Comparison of ENCODE assay signal across 14 cellular contexts in the genomic region with DNA sequence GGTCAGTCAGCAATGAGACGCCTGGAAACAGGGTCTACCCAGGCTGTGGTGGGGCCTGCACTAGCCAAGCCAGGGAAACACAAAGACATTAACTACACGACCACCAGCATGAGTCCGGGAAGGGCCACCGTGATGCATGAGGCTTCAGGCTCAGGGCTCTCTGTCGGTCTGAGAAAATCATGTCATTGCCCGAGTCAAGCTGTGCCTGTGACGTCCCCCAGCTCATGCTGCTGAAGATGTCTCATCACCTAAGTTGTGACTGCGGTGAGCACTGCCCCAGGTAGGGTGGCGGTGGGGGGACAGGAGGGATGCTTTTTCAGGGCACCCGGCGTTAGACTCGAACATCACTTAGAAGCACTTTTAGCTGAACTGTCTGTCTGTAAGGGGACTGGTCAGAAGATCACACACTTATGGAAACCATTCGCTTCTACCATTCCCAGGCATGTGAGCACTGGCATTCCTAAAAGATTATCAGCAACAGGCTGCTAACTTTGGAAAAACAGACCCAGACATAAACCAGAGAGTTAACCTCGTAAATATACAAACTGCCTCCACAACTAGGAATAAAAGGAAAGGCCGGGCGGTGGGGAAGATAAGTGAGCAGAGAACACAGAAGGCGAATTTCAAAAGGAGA.
A peak's percentile ranks its signal among the peaks of the same experiment; 100 is the strongest.
DNase-seq lines count a peak whose midpoint lies in the region; ATAC-seq and TF ChIP-seq lines count a peak whose summit lies in the region.
"Had no signal": no experiment of that assay in that cellular context is flagged by ENCODE, and none has a peak within 500 bp of the region (broad histone marks: within the 10 kb centered on the region; RNA-seq: fewer than 3 reads in every experiment).

No MANE protein-coding gene starts in this region.

- no peaks in the 10 kb centered on the region for H3K4me1 ChIP-seq in RWPE2 (ENCODE audit: insufficient read depth, poor library complexity, severe bottlenecking)
- H3K4me1 ChIP-seq in psoas muscle: peaks cover 3% of the 10 kb centered on the region
- H3K4me1 ChIP-seq in thyroid gland: no peaks in the 10 kb centered on the region
- H3K4me1 ChIP-seq in prostate gland (replicated peaks): no peaks in the 10 kb centered on the region

- no peak overlapping the region for H3K4me3 Mint-ChIP-seq in CD14-positive monocyte
- H3K4me3 Mint-ChIP-seq: activated T-helper 1 cell treated with anti-CD3 and anti-CD28 coated beads, Interleukin-12 subunit alpha, Interleukin-12 subunit beta, Interleukin-2, Interleukin-4 antibody, amounts not matched to agents 30 ng/mL and 10 ng/mL and 1 ng/mL, durations not matched to agents 14 hours and 24 hours and 36 hours; CD4-positive, alpha-beta T cell; naive B cell had no signal

- WGBS in psoas muscle, 3 donors: 88 to 89% (median 88%) methylated on average over 17 of the region's 17 CpGs
- WGBS in thyroid gland, 2 donors: 90 to 92% methylated on average over 13 to 17 of the region's 17 CpGs
- 82% methylated on average over 17 of the region's 17 CpGs for WGBS in prostate gland

- intact Hi-C loops in CD14-positive monocyte (cut with micrococcal nuclease) (no loop called here), left colon (cut with DNase I, micrococcal nuclease) (no loop called here), psoas muscle (cut with DNase I) (no loop called here), thyroid gland (cut with DNase I) (no loop called here), prostate gland (cut with DNase I) (no loop called here)

- no peak for TF ChIP-seq CTCF in CD14-positive monocyte (IDR thresholded peaks at IDR 0.05)
- no peak for TF ChIP-seq CTCF in RWPE2 (IDR thresholded peaks at IDR 0.05; ENCODE audit: poor library complexity, severe bottlenecking)
- no peak for TF ChIP-seq CTCF in psoas muscle (IDR thresholded peaks at IDR 0.05)
- no peak for TF ChIP-seq CTCF in thyroid gland (IDR thresholded peaks at IDR 0.05)
- TF ChIP-seq CTCF in prostate gland (IDR thresholded peaks at IDR 0.05): no peak

- peaks cover 86 to 93% of the 10 kb centered on the region in 2 donors for H3K36me3 Mint-ChIP-seq in CD14-positive monocyte

- peaks cover 7% of the 10 kb centered on the region for H3K4me1 Mint-ChIP-seq in CD14-positive monocyte
- H3K4me1 Mint-ChIP-seq: naive B cell had no signal

- H3K36me3 ChIP-seq in RWPE2 (ENCODE audit: low read depth) (no peaks in the 10 kb centered on the region), psoas muscle (ENCODE audit: insufficient read depth in 1 of 2, low read depth in 1 of 2) (peaks cover 0 to 85% of the 10 kb centered on the region in 2 donors), thyroid gland (peaks cover 0 to 9% of the 10 kb centered on the region in 2 donors), prostate gland (peaks cover 3 to 7% of the 10 kb centered on the region in 2 donors)

- TF ChIP-seq POLR2A in thyroid gland (IDR thresholded peaks at IDR 0.05) (no peak), prostate gland (IDR thresholded peaks at IDR 0.05) (no peak)

- peak; percentile 19 for DNase-seq in CD14-positive monocyte (ENCODE audit: low spot score)
- DNase-seq in RWPE2 (ENCODE audit: low spot score): peak; percentile 44
- peak; percentile 2 to 17 for DNase-seq in left colon
- DNase-seq in psoas muscle: peak; percentile 4 to 42
- no peak for DNase-seq in DMS 273 (lab: John Stamatoyannopoulos, UW; ENCODE audit: unreplicated experiment)
- DNase-seq in thyroid gland: no peak
- DNase-seq in prostate gland (ENCODE audit: low spot score): no peak
- DNase-seq in NCI-H2029 (lab: John Stamatoyannopoulos, UW): no peak
- DNase-seq: activated CD4-positive, CD25-positive, alpha-beta regulatory T cell; naive B cell; NCI-H146; stimulated activated CD4-positive, alpha-beta T cell treated with anti-CD3 and anti-CD28 coated beads, Interleukin-12 subunit alpha, Interleukin-12 subunit beta, amount 100 ng/mL, for 4 hours had no signal

- H3K9me3 ChIP-seq in RWPE2 (ENCODE audit: severe bottlenecking): peaks cover 2% of the 10 kb centered on the region
- peaks cover under 1% of the 10 kb centered on the region for H3K9me3 ChIP-seq in psoas muscle
- no peaks in the 10 kb centered on the region for H3K9me3 ChIP-seq in thyroid gland
- H3K9me3 ChIP-seq in prostate gland: no peaks in the 10 kb centered on the region

- H3K27me3 ChIP-seq in RWPE2 (ENCODE audit: insufficient read depth, poor library complexity, severe bottlenecking) (no peaks in the 10 kb centered on the region), psoas muscle (ENCODE audit: insufficient read depth in 3 of 3, low read length in 2 of 3) (no peaks in the 10 kb centered on the region), thyroid gland (no peaks in the 10 kb centered on the region), prostate gland (replicated peaks; ENCODE audit: insufficient read depth) (no peaks in the 10 kb centered on the region)

- ATAC-seq in RWPE2 (ENCODE audit: low read depth) (no peak), left colon (no peak), psoas muscle (no peak)

- H3K4me3 ChIP-seq in RWPE2 (ENCODE audit: severe bottlenecking) (no peak overlapping the region), psoas muscle (no peak overlapping the region), thyroid gland (replicated peaks in 1 of 3) (no peak overlapping the region), prostate gland (no peak overlapping the region)

- peaks cover 0 to 3% (median 2%) of the 10 kb centered on the region in 3 donors for H3K27me3 Mint-ChIP-seq in CD14-positive monocyte (ENCODE audit: low read depth in 3 of 3)
- H3K27me3 Mint-ChIP-seq: CD4-positive, alpha-beta T cell; naive B cell had no signal

- peak overlapping the region in 3 of 7 donors; percentile 2 to 57 (median 8) for H3K27ac Mint-ChIP-seq in CD14-positive monocyte
- H3K27ac Mint-ChIP-seq: activated T-helper 1 cell treated with anti-CD3 and anti-CD28 coated beads, Interleukin-12 subunit alpha, Interleukin-12 subunit beta, Interleukin-2, Interleukin-4 antibody, amounts not matched to agents 30 ng/mL and 10 ng/mL and 1 ng/mL, durations not matched to agents 14 hours and 24 hours and 36 hours; naive B cell had no signal

- no peak overlapping the region for H3K27ac ChIP-seq in RWPE2 (ENCODE audit: poor library complexity, severe bottlenecking)
- no peak overlapping the region for H3K27ac ChIP-seq in psoas muscle
- no peak overlapping the region for H3K27ac ChIP-seq in thyroid gland
- no peak overlapping the region for H3K27ac ChIP-seq in prostate gland

- peaks cover 5 to 10% (median 7%) of the 10 kb centered on the region in 7 donors for H3K9me3 Mint-ChIP-seq in CD14-positive monocyte
- H3K9me3 Mint-ChIP-seq: CD4-positive, alpha-beta T cell had no signal

Comparison
In these comparisons a context has a peak if more than half of its experiments do, and no peak if none do; other contexts are left out.
1. DNase-seq: peak in CD14-positive monocyte (single experiment), RWPE2 (single experiment), left colon (2 of 2) and psoas muscle (2 of 2); none in DMS 273 (single experiment), thyroid gland (0 of 2), prostate gland (single experiment) and NCI-H2029 (single experiment).